Comparison of ENCODE assay signal across 8 cellular contexts in the genomic region with DNA sequence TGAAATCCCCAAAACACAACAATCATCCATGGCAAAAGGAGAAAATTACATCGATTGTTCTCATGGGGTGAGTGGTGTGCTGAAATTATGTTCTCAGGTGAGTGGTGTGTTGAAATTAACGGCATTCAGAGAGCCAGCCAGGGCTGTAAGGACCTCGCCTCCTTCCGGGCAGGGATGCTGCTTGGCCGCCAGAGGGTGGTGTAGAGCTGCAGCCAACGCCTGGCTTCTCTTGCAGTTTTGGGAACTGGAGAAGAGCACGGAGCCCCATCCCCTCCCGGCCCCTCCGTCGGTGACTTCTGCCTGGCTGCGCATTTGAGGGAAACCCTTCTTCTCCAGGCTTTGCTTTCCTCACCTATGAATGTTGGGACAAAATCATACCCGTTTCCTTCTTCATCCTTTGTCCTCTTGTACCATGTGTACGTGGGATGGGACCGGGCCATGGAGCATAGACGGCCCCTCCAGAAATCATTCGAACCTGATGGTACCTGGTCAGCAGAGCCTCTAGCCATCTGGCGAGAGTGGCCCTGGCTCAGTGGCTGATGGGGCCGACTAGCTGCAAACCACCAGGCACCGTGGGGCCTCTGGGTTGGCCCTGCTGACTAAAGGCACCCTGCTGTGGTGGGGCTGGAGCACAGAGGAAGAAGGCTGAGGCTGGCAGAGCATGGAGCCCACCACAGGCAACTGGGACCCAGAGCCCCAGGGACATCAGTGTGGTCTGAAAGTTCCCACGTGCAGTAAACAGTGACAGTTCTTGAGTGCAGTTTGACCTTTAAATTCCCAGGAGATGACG. TPM values are rescaled to one million over a fixed set of nuclear protein-coding genes. Genes with fewer than 3 reads are reported as not detected.
DNase-seq lines count a peak whose midpoint lies in the region; ATAC-seq and TF ChIP-seq lines count a peak whose summit lies in the region.

No MANE protein-coding gene starts in this region.

- no peak overlapping the region for H3K9ac ChIP-seq in trophoblast cell (ENCODE audit: low read length)

- H2BK5ac ChIP-seq in trophoblast cell (ENCODE audit: low read depth, low read length, poor library complexity), result no peak overlapping the region

- H3K79me2 ChIP-seq in trophoblast cell (ENCODE audit: control insufficient read depth, insufficient read depth, low read length, poor library complexity), result peaks cover 11% of the 10 kb centered on the region

- peak overlapping the region; percentile 65 for H2AK5ac ChIP-seq in trophoblast cell (ENCODE audit: low read length)

- peak overlapping the region; percentile 19 for H2BK120ac ChIP-seq in trophoblast cell (ENCODE audit: insufficient read depth, low read length, poor library complexity)

- H3K23ac ChIP-seq in trophoblast cell (ENCODE audit: low read length), result no peak overlapping the region

- H2BK12ac ChIP-seq in trophoblast cell (ENCODE audit: low read length), result peak overlapping the region; percentile 72

- no peak for TF ChIP-seq POLR2A in Peyer's patch (IDR thresholded peaks at IDR 0.05)

- no CpG with 5 or more reads among the region's 21 CpGs for WGBS in trophoblast cell (ENCODE audit: extremely low coverage, insufficient coverage, insufficient read length)

- H4K91ac ChIP-seq in trophoblast cell (ENCODE audit: low read depth, low read length), result peak overlapping the region; percentile 45

- H3K4me1 ChIP-seq in Peyer's patch (peaks cover 0 to 21% (median 0%) of the 10 kb centered on the region in 4 donors), trophoblast cell (ENCODE audit: control insufficient read depth in 1 of 2, insufficient read depth in 2 of 2, low read length in 2 of 2) (peaks cover 20 to 23% of the 10 kb centered on the region in 2 experiments)

- no peak for DNase-seq in AG09309 (ENCODE audit: low read depth)
- peak; percentile 29 to 71 (median 70) for DNase-seq in Peyer's patch
- peak; percentile 21 for DNase-seq in activated effector memory CD4-positive, alpha-beta T cell treated with Interleukin-2 at 50 U/mL for 16 hours
- peak; percentile 26 for DNase-seq in globus pallidus (ENCODE audit: low spot score)
- peak; percentile 74 to 88 for DNase-seq in trophoblast cell

- H3K4me2 ChIP-seq in trophoblast cell (ENCODE audit: low read length), result no peak overlapping the region

- H3K14ac ChIP-seq in trophoblast cell (ENCODE audit: low read length), result peak overlapping the region; percentile 21

- H3K18ac ChIP-seq in trophoblast cell (ENCODE audit: low read length), result peak overlapping the region; percentile 62

- no peak overlapping the region for H3K4ac ChIP-seq in trophoblast cell (ENCODE audit: low read depth, low read length)

- H4K8ac ChIP-seq in trophoblast cell (ENCODE audit: low read depth, low read length), result peak overlapping the region; percentile 39

- peaks cover 33% of the 10 kb centered on the region for H3K79me1 ChIP-seq in trophoblast cell (ENCODE audit: low read length)

- H3K9me3 ChIP-seq in Peyer's patch (no peaks in the 10 kb centered on the region), trophoblast cell (ENCODE audit: insufficient read depth, low read depth, low read length) (no peaks in the 10 kb centered on the region)

- no peak overlapping the region for H4K12ac ChIP-seq in trophoblast cell (ENCODE audit: low read depth, low read length)

- no peak overlapping the region for H3K27ac ChIP-seq in Peyer's patch
- H3K27ac ChIP-seq in trophoblast cell (ENCODE audit: low read depth, low read length), result no peak overlapping the region

- H3K27me3 ChIP-seq in Peyer's patch (no peaks in the 10 kb centered on the region), trophoblast cell (ENCODE audit: insufficient read depth, low read length) (no peaks in the 10 kb centered on the region)

- H3K4me3 ChIP-seq in AG09309 (ENCODE audit: control insufficient read depth, low read depth, low read length) (no peak overlapping the region), Peyer's patch (no peak overlapping the region), trophoblast cell (ENCODE audit: low read depth, low read length) (no peak overlapping the region)

- peak; percentile 99 for TF ChIP-seq CTCF in AG09309 (IDR thresholded peaks at IDR 0.05; ENCODE audit: control insufficient read depth, insufficient read depth, low read depth, low read length, missing control alignments)
- peak in 5 of 6 experiments; percentile 47 to 86 (median 74) for TF ChIP-seq CTCF in Peyer's patch (IDR thresholded peaks at IDR 0.05)

- peaks cover 0 to 55% (median 0%) of the 10 kb centered on the region in 3 donors for H3K36me3 ChIP-seq in Peyer's patch
- peaks cover 34 to 40% of the 10 kb centered on the region in 2 experiments for H3K36me3 ChIP-seq in trophoblast cell (ENCODE audit: control insufficient read depth in 1 of 2, insufficient read depth in 2 of 2, low read length in 2 of 2)

- ATAC-seq in GM18508 (IDR thresholded peaks at IDR 0.05; ENCODE audit: insufficient read depth, unreplicated experiment) (peak; percentile 56), HG03432 (IDR thresholded peaks at IDR 0.05; ENCODE audit: unreplicated experiment) (peak; percentile 74), HG03280 (IDR thresholded peaks at IDR 0.05; ENCODE audit: unreplicated experiment) (no peak)

- H2AFZ ChIP-seq in trophoblast cell (ENCODE audit: insufficient read depth, low read length, poor library complexity), result no peak overlapping the region

RNA-seq across cellular contexts. Expression of a gene that starts 28.4 kb away (rescaled TPM):
- total RNA-seq in Peyer's patch, result 10 to 100 TPM; 16.8 to 31.6 (median 28.1) TPM
- 16.7 and 17.7 TPM in 2 replicates for polyA plus RNA-seq in trophoblast cell (2013)

RNA-seq across cellular contexts. Expression of a gene that starts 28.4 kb away (rescaled TPM):
- 10 to 100 TPM; 17.2 to 95.7 (median 43.7) TPM for total RNA-seq in Peyer's patch
- 21.5 and 23.3 TPM in 2 replicates for polyA plus RNA-seq in trophoblast cell (2013)
